ENCODE assay signal across 8 cellular contexts in the genomic region with DNA sequence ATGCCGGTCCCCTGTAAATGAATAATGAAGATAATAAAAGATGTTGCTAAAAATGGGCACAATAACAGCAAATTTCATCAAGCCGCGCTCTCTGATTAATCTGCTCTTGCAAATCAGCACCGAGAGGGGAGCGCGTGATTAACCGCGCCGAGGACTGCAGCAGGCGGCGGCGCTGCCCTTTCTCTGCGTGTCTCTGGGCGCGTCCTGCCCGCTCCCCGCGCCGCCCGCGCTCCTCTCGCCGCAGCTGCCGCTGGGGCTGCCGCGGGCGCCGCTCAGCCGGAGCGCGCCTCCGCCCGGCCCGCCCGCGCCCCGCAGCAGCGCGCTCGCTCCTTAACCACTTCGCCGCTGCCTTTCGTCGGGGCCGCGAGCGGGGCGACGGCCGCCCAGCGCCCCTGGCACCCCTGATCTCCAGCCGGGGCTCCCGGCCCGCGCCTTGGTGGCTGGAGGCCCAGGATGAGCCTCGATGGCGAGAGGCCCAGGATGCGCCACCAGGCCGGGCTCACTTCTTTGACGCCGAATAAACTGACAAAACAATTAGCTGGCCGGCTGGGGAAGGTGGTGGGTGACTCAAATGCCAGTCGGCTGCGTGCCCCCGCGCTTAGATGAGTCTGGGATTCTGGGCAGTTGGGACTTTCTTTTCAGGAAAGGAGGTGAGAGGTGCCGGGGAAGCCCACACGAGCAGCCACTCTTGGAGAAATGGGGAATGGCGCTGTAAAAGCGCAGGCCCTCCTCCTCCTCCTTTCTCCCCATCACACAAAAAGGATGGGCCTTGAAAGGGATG.
A peak's percentile ranks its signal among the peaks of the same experiment; 100 is the strongest.
DNase-seq lines count a peak whose midpoint lies in the region; ATAC-seq and TF ChIP-seq lines count a peak whose summit lies in the region.

No MANE protein-coding gene starts in this region.

- no peak for TF ChIP-seq CTCF in fibroblast of lung (conservative IDR thresholded peaks at IDR 0.05 in 1 of 2, IDR thresholded peaks at IDR 0.05 in 1 of 2; ENCODE audit: low read depth in 1 of 2, low read length in 2 of 2)
- TF ChIP-seq CTCF in CD4-positive, alpha-beta T cell (IDR thresholded peaks at IDR 0.05): no peak

- no peaks in the 10 kb centered on the region for H3K9me3 Mint-ChIP-seq in CD4-positive, alpha-beta T cell
- H3K9me3 Mint-ChIP-seq in T-cell: peaks cover 0 to 5% (median 0%) of the 10 kb centered on the region in 3 donors

- H4K20me1 ChIP-seq in fibroblast of lung (ENCODE audit: control insufficient read depth, extremely low read depth, insufficient read depth, low read length): no peaks in the 10 kb centered on the region

- ATAC-seq in CD4-positive, alpha-beta T cell (ENCODE audit: poor library complexity): no peak
- no peak for ATAC-seq in GM21619 (IDR thresholded peaks at IDR 0.05; ENCODE audit: unreplicated experiment)
- ATAC-seq in T-cell (replicated peaks in 1 of 4): no peak

- H2AFZ ChIP-seq in fibroblast of lung (ENCODE audit: low read length): peak overlapping the region; percentile 40

- H3K9me3 ChIP-seq in fibroblast of lung (ENCODE audit: control insufficient read depth, insufficient read depth, low read depth, low read length) (no peaks in the 10 kb centered on the region), muscle layer of colon (ENCODE audit: low read length) (no peaks in the 10 kb centered on the region)
- H3K9me3 ChIP-seq in CD4-positive, alpha-beta T cell (ENCODE audit: control insufficient read depth, low read length): no peaks in the 10 kb centered on the region

- no peak overlapping the region for H3K4me3 Mint-ChIP-seq in CD4-positive, alpha-beta T cell
- no peak overlapping the region for H3K4me3 Mint-ChIP-seq in T-cell

- H3K27me3 Mint-ChIP-seq in CD4-positive, alpha-beta T cell: peaks cover 52% of the 10 kb centered on the region
- H3K27me3 Mint-ChIP-seq in T-cell: peaks cover 10 to 21% of the 10 kb centered on the region in 2 donors

- H3K36me3 ChIP-seq in fibroblast of lung (ENCODE audit: control insufficient read depth, insufficient read depth, low read length): no peaks in the 10 kb centered on the region
- H3K36me3 ChIP-seq in muscle layer of colon (ENCODE audit: insufficient read depth, low read length): no peaks in the 10 kb centered on the region

- H3K9ac ChIP-seq in fibroblast of lung (ENCODE audit: insufficient read depth, low read length) (peak overlapping the region; percentile 59), muscle layer of colon (ENCODE audit: low read length) (peak overlapping the region; percentile 11)

- DNase-seq in DMS53 (lab: John Stamatoyannopoulos, UW) (peak; percentile 90), NCI-H748 treated with DMSO at 0.1 percent for 48 hours (lab: John Stamatoyannopoulos, UW) (peak; percentile 15), fibroblast of lung (ENCODE audit: low read depth in 2 of 2) (peak; percentile 46 to 59), NCI-H2196 (lab: John Stamatoyannopoulos, UW; ENCODE audit: unreplicated experiment) (no peak), T-cell (no peak)
- no peak for DNase-seq in CD4-positive, alpha-beta T cell

- H3K4me1 ChIP-seq in fibroblast of lung (ENCODE audit: control insufficient read depth, extremely low read depth, insufficient read depth, low read length) (no peaks in the 10 kb centered on the region), muscle layer of colon (ENCODE audit: insufficient read depth, low read length) (no peaks in the 10 kb centered on the region)

- no peaks in the 10 kb centered on the region for H3K4me1 Mint-ChIP-seq in CD4-positive, alpha-beta T cell (ENCODE audit: low read depth)
- peaks cover 0 to 3% (median 2%) of the 10 kb centered on the region in 3 donors for H3K4me1 Mint-ChIP-seq in T-cell

- peak overlapping the region; percentile 79 for H3K4me2 ChIP-seq in fibroblast of lung (ENCODE audit: extremely low read depth, insufficient read depth, low read length)

- CTCF ChIA-PET in CD4-positive, alpha-beta T cell (lab: Charles Lee): no interaction called here
- CTCF ChIA-PET in T-cell (lab: Charles Lee): no interaction called here

- intact Hi-C loops in CD4-positive, alpha-beta T cell (cut with DNase I, micrococcal nuclease): no loop called here

- H3K27ac Mint-ChIP-seq in CD4-positive, alpha-beta T cell: no peak overlapping the region
- H3K27ac Mint-ChIP-seq in T-cell: no peak overlapping the region

- POLR2A ChIA-PET in CD4-positive, alpha-beta T cell (lab: Charles Lee): no interaction called here
- POLR2A ChIA-PET in T-cell (lab: Charles Lee): interaction anchor here in 1 of 2 donors (0.6 kb wide), 1 partner anchor 1010 kb away, joined by 3 read pairs; no protein-coding TSS in a partner anchor

- H3K4me3 ChIP-seq in fibroblast of lung (replicated peaks in 1 of 4; ENCODE audit: control extremely low read depth in 1 of 4, insufficient read depth in 1 of 4, low read depth in 3 of 4, low read length in 4 of 4) (peak overlapping the region; percentile 44 to 67 (median 51)), muscle layer of colon (ENCODE audit: low read depth in 1 of 2, low read length in 2 of 2) (peak overlapping the region; percentile 8 to 29)

- H3K27ac ChIP-seq in fibroblast of lung (ENCODE audit: insufficient read depth, low read length): no peak overlapping the region
- peak overlapping the region; percentile 56 for H3K27ac ChIP-seq in muscle layer of colon (ENCODE audit: low read depth, low read length)
- no peak overlapping the region for H3K27ac ChIP-seq in CD4-positive, alpha-beta T cell (ENCODE audit: low read depth, low read length)

- H3K36me3 Mint-ChIP-seq in CD4-positive, alpha-beta T cell (ENCODE audit: low read depth): no peaks in the 10 kb centered on the region
- H3K36me3 Mint-ChIP-seq in T-cell: no peaks in the 10 kb centered on the region

- no peaks in the 10 kb centered on the region for H3K79me2 ChIP-seq in fibroblast of lung (ENCODE audit: control insufficient read depth, insufficient read depth, low read length)

- no peaks in the 10 kb centered on the region for H3K27me3 ChIP-seq in fibroblast of lung (ENCODE audit: control insufficient read depth, insufficient read depth, low read length)
- no peaks in the 10 kb centered on the region for H3K27me3 ChIP-seq in muscle layer of colon (ENCODE audit: control insufficient read depth in 1 of 2, insufficient read depth in 2 of 2, low read length in 2 of 2)
- peaks cover 8% of the 10 kb centered on the region for H3K27me3 ChIP-seq in CD4-positive, alpha-beta T cell (ENCODE audit: control insufficient read depth, insufficient read depth, low read length)

Comparison
In these comparisons a context has a peak if more than half of its experiments do, and no peak if none do; other contexts are left out.
1. DNase-seq: peak in DMS53 (single experiment), NCI-H748 treated with DMSO at 0.1 percent for 48 hours (single experiment) and fibroblast of lung (2 of 2); none in NCI-H2196 (single experiment), CD4-positive, alpha-beta T cell (0 of 10) and T-cell (0 of 34).